ENCODE assay signal across 12 cellular contexts in genomic region chr5:9785751-9786150, GRCh38.
DNase-seq lines count a peak whose midpoint lies in the region.
"Had no signal": no experiment of that assay in that cellular context is flagged by ENCODE, and none has a peak within 500 bp of the region (broad histone marks: within the 10 kb centered on the region; RNA-seq: fewer than 3 reads in every experiment).

No MANE protein-coding gene starts in this region.

- DNase-seq in DMS53 (lab: John Stamatoyannopoulos, UW) = peak; percentile 42
- no peak for DNase-seq in DMS53 treated with DMSO at 0.1 percent for 48 hours (lab: John Stamatoyannopoulos, UW; ENCODE audit: unreplicated experiment)
- peak; percentile 50 for DNase-seq in NCI-H69 (lab: John Stamatoyannopoulos, UW)
- DNase-seq in fibroblast of peridontal ligament (ENCODE audit: extremely low read depth) = peak; percentile 88
- no peak for DNase-seq in activated naive CD4-positive, alpha-beta T cell (lab: John Stamatoyannopoulos, UW)
- no peak for DNase-seq in NCI-H1930 (lab: John Stamatoyannopoulos, UW)
- DNase-seq in NK-92 treated with Interleukin-12 subunit alpha and Interleukin-12 subunit beta, amount 100 ng/mL, for 24 hours (lab: John Stamatoyannopoulos, UW) = no peak
- DNase-seq: AML-193; Caco-2; CD4-positive, alpha-beta T cell; DMS79 treated with DMSO at 0.1 percent for 48 hours; EL had no signal

Comparison
In these comparisons a context has a peak if more than half of its experiments do, and no peak if none do; other contexts are left out.
1. DNase-seq: peak in DMS53 (single experiment), NCI-H69 (single experiment) and fibroblast of peridontal ligament (single experiment); none in DMS53 treated with DMSO at 0.1 percent for 48 hours (single experiment), activated naive CD4-positive, alpha-beta T cell (0 of 4), NCI-H1930 (0 of 2) and NK-92 treated with Interleukin-12 subunit alpha and Interleukin-12 subunit beta, amount 100 ng/mL, for 24 hours (single experiment).